8 cellular contexts compared by ENCODE assay signal in genomic region chr7:18866359-18867036, GRCh38.
DNase-seq lines count a peak whose midpoint lies in the region; ATAC-seq and TF ChIP-seq lines count a peak whose summit lies in the region.

No MANE protein-coding gene starts in this region.

- DNase-seq in PC-9 = peak; percentile 14 to 36
- DNase-seq in foreskin keratinocyte = peak; percentile 88 to 91
- DNase-seq in upper lobe of right lung = no peak
- DNase-seq in NCI-H2029 (lab: John Stamatoyannopoulos, UW) = no peak
- DNase-seq in LoVo (ENCODE audit: low spot score) = no peak
- no peak for DNase-seq in activated T-cell treated with anti-CD3 and anti-CD28 coated beads, Interleukin-2, amount 50 U/mL, for 48 hours

- POLR2A ChIA-PET in PC-9 (lab: Charles Lee; ENCODE audit: unreplicated experiment) = no interaction called here

- intact Hi-C loops in PC-9 (cut with micrococcal nuclease; ENCODE audit: unreplicated experiment) (no loop called here), upper lobe of right lung (cut with DNase I) (no loop called here)

- H3K9me3 ChIP-seq in PC-9 (ENCODE audit: insufficient read depth, low read depth) (peaks cover 6% of the 10 kb centered on the region), upper lobe of right lung (no peaks in the 10 kb centered on the region)

- H3K36me3 ChIP-seq in PC-9 (ENCODE audit: low read depth) (no peaks in the 10 kb centered on the region), upper lobe of right lung (no peaks in the 10 kb centered on the region)

- H3K27me3 ChIP-seq in PC-9 (ENCODE audit: insufficient read depth, low read depth) = no peaks in the 10 kb centered on the region
- no peaks in the 10 kb centered on the region for H3K27me3 ChIP-seq in foreskin keratinocyte
- no peaks in the 10 kb centered on the region for H3K27me3 ChIP-seq in upper lobe of right lung

- ATAC-seq in GM18511 (IDR thresholded peaks at IDR 0.05; ENCODE audit: unreplicated experiment) (peak; percentile 81), HG02588 (IDR thresholded peaks at IDR 0.05; ENCODE audit: unreplicated experiment) (peak; percentile 91), foreskin keratinocyte (peak; percentile 100), upper lobe of right lung (peak; percentile 90)

- no TSS peak for BruUV-seq in PC-9 (replicated peaks; lab: Mats Ljungman, UMichigan)

- H3K4me1 ChIP-seq in PC-9 (replicated peaks; ENCODE audit: insufficient read depth) = peaks cover 8% of the 10 kb centered on the region
- H3K4me1 ChIP-seq in foreskin keratinocyte = no peaks in the 10 kb centered on the region
- no peaks in the 10 kb centered on the region for H3K4me1 ChIP-seq in upper lobe of right lung

- no peaks in the 10 kb centered on the region for H4K20me1 ChIP-seq in PC-9 (ENCODE audit: insufficient read depth)

- no peaks in the 10 kb centered on the region for H3F3A ChIP-seq in PC-9 (ENCODE audit: insufficient read depth, low read depth)

- H3K4me3 ChIP-seq in PC-9 = no peak overlapping the region
- no peak overlapping the region for H3K4me3 ChIP-seq in upper lobe of right lung

- no peak for TF ChIP-seq CTCF in PC-9 (conservative IDR thresholded peaks at IDR 0.05)
- TF ChIP-seq CTCF in foreskin keratinocyte (conservative IDR thresholded peaks at IDR 0.05) = no peak
- TF ChIP-seq CTCF in upper lobe of right lung (IDR thresholded peaks at IDR 0.05) = no peak

- no peak overlapping the region for H3K27ac ChIP-seq in PC-9
- H3K27ac ChIP-seq in foreskin keratinocyte = peak overlapping the region; percentile 14
- H3K27ac ChIP-seq in upper lobe of right lung = no peak overlapping the region

- H2AFZ ChIP-seq in PC-9 = peak overlapping the region; percentile 18; the same call in 1 of the 2 replicates

- H3K79me2 ChIP-seq in PC-9 (ENCODE audit: low read depth) = no peaks in the 10 kb centered on the region

- H3K4me2 ChIP-seq in PC-9 = no peak overlapping the region

- H3K9me2 ChIP-seq in PC-9 (ENCODE audit: insufficient read depth) = no peaks in the 10 kb centered on the region

- CTCF ChIA-PET in PC-9 (lab: Charles Lee) = no interaction called here

Comparison
In these comparisons a context has a peak if more than half of its experiments do, and no peak if none do; other contexts are left out.
1. DNase-seq: peak in PC-9 (2 of 2) and foreskin keratinocyte (2 of 2); none in upper lobe of right lung (single experiment), NCI-H2029 (single experiment), LoVo (single experiment) and activated T-cell treated with anti-CD3 and anti-CD28 coated beads, Interleukin-2, amount 50 U/mL, for 48 hours (0 of 2).
2. Peak in every context shown above with its lines, with median percentiles within 50 percentile points of each other: ATAC-seq.